Comparison of ENCODE assay signal across 8 cellular contexts in genomic region chr4:71004281-71004851, GRCh38. TPM values are rescaled to one million over a fixed set of nuclear protein-coding genes. Genes with fewer than 3 reads are reported as not detected.
DNase-seq lines count a peak whose midpoint lies in the region; ATAC-seq and TF ChIP-seq lines count a peak whose summit lies in the region.

No MANE protein-coding gene starts in this region.

- peaks cover 70 to 78% (median 75%) of the 10 kb centered on the region in 3 donors for H3K4me1 Mint-ChIP-seq in IgD-negative memory B cell
- peaks cover 85% of the 10 kb centered on the region for H3K4me1 Mint-ChIP-seq in activated T-cell treated with anti-CD3 and anti-CD28 coated beads, Interleukin-2, amount 50 U/mL, for 4 hours (ENCODE audit: low read depth)

- TF ChIP-seq CTCF in gastroesophageal sphincter (IDR thresholded peaks at IDR 0.05), result no peak

- no peaks in the 10 kb centered on the region for H3K27me3 ChIP-seq in gastroesophageal sphincter

- H3K9me3 ChIP-seq in gastroesophageal sphincter, result no peaks in the 10 kb centered on the region

- TF ChIP-seq EP300 in gastroesophageal sphincter (IDR thresholded peaks at IDR 0.05), result no peak

- peak overlapping the region; percentile 77 to 92 (median 92) for H3K4me3 Mint-ChIP-seq in IgD-negative memory B cell
- H3K4me3 Mint-ChIP-seq in activated T-cell treated with anti-CD3 and anti-CD28 coated beads, Interleukin-2, amount 50 U/mL, for 4 hours, result peak overlapping the region; percentile 54

- TF ChIP-seq POLR2A in gastroesophageal sphincter (IDR thresholded peaks at IDR 0.05), result no peak

- ATAC-seq in GM19025 (IDR thresholded peaks at IDR 0.05; ENCODE audit: low read depth, unreplicated experiment) (peak; percentile 36), gastroesophageal sphincter (no peak)
- ATAC-seq in activated T-cell treated with anti-CD3 and anti-CD28 coated beads, Interleukin-2, amount 50 U/mL, for 4 hours, result peak; percentile 51 to 58

- peak overlapping the region; percentile 97 to 99 (median 98) for H3K27ac Mint-ChIP-seq in IgD-negative memory B cell

- 100% methylated on average over 1 of the region's 7 CpGs; no CpG with 5 or more reads in 1 of the 2 donors for WGBS in gastroesophageal sphincter (ENCODE audit: low coverage in 1 of 2), 2 donors

- peaks cover 27% of the 10 kb centered on the region for H3K36me3 Mint-ChIP-seq in IgD-negative memory B cell
- peaks cover 38% of the 10 kb centered on the region for H3K36me3 Mint-ChIP-seq in activated T-cell treated with anti-CD3 and anti-CD28 coated beads, Interleukin-2, amount 50 U/mL, for 4 hours (ENCODE audit: insufficient read depth)

- H3K4me1 ChIP-seq in gastroesophageal sphincter, result no peaks in the 10 kb centered on the region

- H3K4me3 ChIP-seq in gastroesophageal sphincter, result no peak overlapping the region

- DNase-seq in activated T-cell treated with anti-CD3 and anti-CD28 coated beads, Interleukin-2, amount 50 U/mL, for 4 hours, result peak; percentile 39
- DNase-seq in stimulated activated CD4-positive, alpha-beta T cell treated with anti-CD3 and anti-CD28 coated beads, Interleukin-2, amount 100 ng/mL, for 24 hours, result peak; percentile 45 to 48
- DNase-seq in SHP77 treated with DMSO at 0.1 percent for 48 hours (lab: John Stamatoyannopoulos, UW) (no peak), cardiac septum (ENCODE audit: low spot score) (no peak), foreskin melanocyte (no peak)

- no peak overlapping the region for H3K27ac ChIP-seq in gastroesophageal sphincter

- no peaks in the 10 kb centered on the region for H3K9me3 Mint-ChIP-seq in IgD-negative memory B cell
- peaks cover 7% of the 10 kb centered on the region for H3K9me3 Mint-ChIP-seq in activated T-cell treated with anti-CD3 and anti-CD28 coated beads, Interleukin-2, amount 50 U/mL, for 4 hours

- H3K36me3 ChIP-seq in gastroesophageal sphincter, result peaks cover 0 to 7% of the 10 kb centered on the region in 2 donors

- intact Hi-C loops in cardiac septum (cut with DNase I), result no loop called here

- H3K27me3 Mint-ChIP-seq in IgD-negative memory B cell, result peaks cover 5% of the 10 kb centered on the region
- H3K27me3 Mint-ChIP-seq in activated T-cell treated with anti-CD3 and anti-CD28 coated beads, Interleukin-2, amount 50 U/mL, for 4 hours (ENCODE audit: low read depth), result no peaks in the 10 kb centered on the region

RNA-seq across cellular contexts. Expression of gene DCK, which starts 10.9 kb away (rescaled TPM):
- polyA plus RNA-seq in IgD-negative memory B cell, result 112 TPM
- 10 to 100 TPM; 16.7 to 22.0 (median 17.2) TPM for total RNA-seq in activated T-cell treated with anti-CD3 and anti-CD28 coated beads, Interleukin-2, amount 50 U/mL, for 4 hours
- total RNA-seq in cardiac septum, result 7.1 TPM
- 10 to 100 TPM; 13.2 to 24.9 (median 21.7) TPM for total RNA-seq in gastroesophageal sphincter

Comparison
In these comparisons a context has a peak if more than half of its experiments do, and no peak if none do; other contexts are left out.
1. DNase-seq: peak in activated T-cell treated with anti-CD3 and anti-CD28 coated beads, Interleukin-2, amount 50 U/mL, for 4 hours (single experiment) and stimulated activated CD4-positive, alpha-beta T cell treated with anti-CD3 and anti-CD28 coated beads, Interleukin-2, amount 100 ng/mL, for 24 hours (2 of 2); none in SHP77 treated with DMSO at 0.1 percent for 48 hours (single experiment), cardiac septum (single experiment) and foreskin melanocyte (single experiment).